ENCODE assay signal across 21 cellular contexts in genomic region chr7:111638048-111638447, GRCh38.
DNase-seq lines count a peak whose midpoint lies in the region; ATAC-seq and TF ChIP-seq lines count a peak whose summit lies in the region.
"Had no signal": no experiment of that assay in that cellular context is flagged by ENCODE, and none has a peak within 500 bp of the region (broad histone marks: within the 10 kb centered on the region; RNA-seq: fewer than 3 reads in every experiment).

No MANE protein-coding gene starts in this region.

- H3K4me3 ChIP-seq in right atrium auricular region (no peak overlapping the region), fibroblast of pulmonary artery (replicated peaks; ENCODE audit: low read depth, low read length) (no peak overlapping the region), tibial nerve (no peak overlapping the region)
- H3K4me3 ChIP-seq: GM23248, SJSA1 had no signal

- ATAC-seq in Right ventricle myocardium superior (ENCODE audit: poor library complexity), result peak; percentile 59
- ATAC-seq in sciatic nerve, result peak; percentile 37
- ATAC-seq in HG02588 (IDR thresholded peaks at IDR 0.05; ENCODE audit: unreplicated experiment), result no peak
- ATAC-seq in GM19452 (IDR thresholded peaks at IDR 0.05; ENCODE audit: unreplicated experiment), result no peak
- ATAC-seq: CD8-positive, alpha-beta T cell; Panc1 had no signal

- H3K36me3 ChIP-seq in right atrium auricular region, result no peaks in the 10 kb centered on the region
- H3K36me3 ChIP-seq in tibial nerve, result no peaks in the 10 kb centered on the region
- H3K36me3 ChIP-seq: SJSA1 had no signal

- no peak for TF ChIP-seq POLR2A in tibial nerve (IDR thresholded peaks at IDR 0.05)

- no peak overlapping the region for H3K27ac ChIP-seq in right atrium auricular region
- no peak overlapping the region for H3K27ac ChIP-seq in tibial nerve
- H3K27ac ChIP-seq: GM23248, SJSA1 had no signal

- TF ChIP-seq EP300 in tibial nerve (IDR thresholded peaks at IDR 0.05), result no peak

- WGBS in tibial nerve, 2 donors, result 48 to 59% methylated on average over 2 of the region's 2 CpGs

- no peaks in the 10 kb centered on the region for H3K4me1 ChIP-seq in right atrium auricular region
- no peaks in the 10 kb centered on the region for H3K4me1 ChIP-seq in tibial nerve
- H3K4me1 ChIP-seq: SJSA1 had no signal

- H3K9me3 ChIP-seq in right atrium auricular region (no peaks in the 10 kb centered on the region), tibial nerve (peaks cover 0 to 2% (median 0%) of the 10 kb centered on the region in 4 donors)
- H3K9me3 ChIP-seq: SJSA1 had no signal

- DNase-seq in Right ventricle myocardium superior, result no peak
- DNase-seq in right atrium auricular region (ENCODE audit: low spot score), result no peak
- DNase-seq in NCI-H82 treated with DMSO at 0.1 percent for 48 hours (lab: John Stamatoyannopoulos, UW; ENCODE audit: unreplicated experiment), result peak; percentile 86
- DNase-seq in fibroblast of pulmonary artery (ENCODE audit: low read depth), result peak; percentile 23
- no peak for DNase-seq in sciatic nerve (ENCODE audit: low spot score)
- DNase-seq in tibial nerve (ENCODE audit: low spot score in 2 of 2), result no peak
- DNase-seq: AML-193; C1 segment of cervical spinal cord; Calu3; CD8-positive, alpha-beta T cell; DMS79; GM23248; H9; KG1; NCI-H1694 treated with DMSO at 0.1 percent for 48 hours; NCI-H2081 treated with DMSO at 0.1 percent for 48 hours; NCI-H446 treated with DMSO at 0.1 percent for 48 hours had no signal

- intact Hi-C loops in Right ventricle myocardium superior (cut with DNase I) (no loop called here), sciatic nerve (cut with DNase I) (no loop called here)

- TF ChIP-seq CTCF in right atrium auricular region (IDR thresholded peaks at IDR 0.05) (no peak), fibroblast of pulmonary artery (IDR thresholded peaks at IDR 0.05; ENCODE audit: low read length, missing control alignments) (no peak), tibial nerve (IDR thresholded peaks at IDR 0.05) (no peak)

- H3K27me3 ChIP-seq in right atrium auricular region, result no peaks in the 10 kb centered on the region
- H3K27me3 ChIP-seq in tibial nerve, result no peaks in the 10 kb centered on the region
- H3K27me3 ChIP-seq: SJSA1 had no signal

Comparison
In these comparisons a context has a peak if more than half of its experiments do, and no peak if none do; other contexts are left out.
1. ATAC-seq: peak in Right ventricle myocardium superior (single experiment) and sciatic nerve (single experiment); none in HG02588 (single experiment) and GM19452 (single experiment).
2. DNase-seq: peak in NCI-H82 treated with DMSO at 0.1 percent for 48 hours (single experiment) and fibroblast of pulmonary artery (single experiment); none in Right ventricle myocardium superior (single experiment), right atrium auricular region (single experiment), sciatic nerve (single experiment) and tibial nerve (0 of 2).